In the genomic region with DNA sequence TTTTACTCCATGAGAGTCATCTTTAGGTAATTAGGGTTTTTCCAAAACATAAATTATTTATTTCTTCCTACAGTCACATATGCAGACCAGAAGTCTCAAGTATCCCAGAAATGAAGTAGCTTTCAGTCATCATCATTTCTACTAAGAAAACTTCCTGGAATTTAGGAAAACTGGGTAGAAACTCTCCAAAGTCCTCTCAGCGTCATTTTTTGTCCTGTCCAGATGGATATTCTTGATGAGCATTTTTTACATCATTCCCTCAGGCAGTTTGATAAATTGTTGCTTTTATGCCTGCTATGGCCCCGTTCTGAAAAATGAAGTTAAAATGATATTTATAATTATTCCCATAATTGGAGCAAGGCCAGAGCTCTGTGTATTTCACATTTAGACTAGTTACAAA, we compare ENCODE assay signal across 19 cellular contexts.
A peak's percentile ranks its signal among the peaks of the same experiment; 100 is the strongest.
DNase-seq lines count a peak whose midpoint lies in the region.
"Had no signal": no experiment of that assay in that cellular context is flagged by ENCODE, and none has a peak within 500 bp of the region (broad histone marks: within the 10 kb centered on the region; RNA-seq: fewer than 3 reads in every experiment).

No MANE protein-coding gene starts in this region.

- no CpG with 5 or more reads among the region's 2 CpGs for WGBS in trophoblast cell (ENCODE audit: extremely low coverage, insufficient coverage, insufficient read length)

- H3K4me3 ChIP-seq in trophoblast cell (ENCODE audit: low read depth, low read length), result no peak overlapping the region
- H3K4me3 ChIP-seq: HAP-1 had no signal

- H3K27me3 ChIP-seq in trophoblast cell (ENCODE audit: insufficient read depth, low read length), result no peaks in the 10 kb centered on the region
- H3K27me3 ChIP-seq: BE2C had no signal

- peak; percentile 10 for DNase-seq in AG20443 (ENCODE audit: low spot score)
- peak; percentile 9 for DNase-seq in GM04503 (ENCODE audit: low read depth)
- peak; percentile 23 for DNase-seq in epidermal melanocyte (ENCODE audit: insufficient read length, low spot score)
- DNase-seq in trophoblast cell, result peak; percentile 18 to 79
- DNase-seq in stimulated activated CD4-positive, alpha-beta T cell treated with anti-CD3 and anti-CD28 coated beads, Interleukin-12 subunit alpha, Interleukin-12 subunit beta, amount 100 ng/mL, for 4 hours, result no peak
- DNase-seq in NCI-H524 (lab: John Stamatoyannopoulos, UW), result no peak
- DNase-seq in HuH-7.5 (ENCODE audit: low spot score), result no peak
- DNase-seq: BE2C; Calu3; CD4-positive, alpha-beta memory T cell; DMS79; NCI-H1417; NCI-H2029; NCI-H2171; NCI-H510A; RPMI8226; SIG-M5 had no signal

- no peaks in the 10 kb centered on the region for H3K79me2 ChIP-seq in trophoblast cell (ENCODE audit: control insufficient read depth, insufficient read depth, low read length, poor library complexity)

- no peak overlapping the region for H4K12ac ChIP-seq in trophoblast cell (ENCODE audit: low read depth, low read length)

- no peak overlapping the region for H3K9ac ChIP-seq in trophoblast cell (ENCODE audit: low read length)

- no peak overlapping the region for H3K27ac ChIP-seq in trophoblast cell (ENCODE audit: low read depth, low read length)
- H3K27ac ChIP-seq: HL-60 had no signal

- no peak overlapping the region for H2AFZ ChIP-seq in trophoblast cell (ENCODE audit: insufficient read depth, low read length, poor library complexity)

- no peaks in the 10 kb centered on the region for H3K36me3 ChIP-seq in trophoblast cell (ENCODE audit: control insufficient read depth in 1 of 2, insufficient read depth in 2 of 2, low read length in 2 of 2)
- H3K36me3 ChIP-seq: BE2C, HAP-1 had no signal

- H3K23ac ChIP-seq in trophoblast cell (ENCODE audit: low read length), result no peak overlapping the region

- H4K91ac ChIP-seq in trophoblast cell (ENCODE audit: low read depth, low read length), result no peak overlapping the region

- no peak overlapping the region for H2BK12ac ChIP-seq in trophoblast cell (ENCODE audit: low read length)

- no peak overlapping the region for H3K14ac ChIP-seq in trophoblast cell (ENCODE audit: low read length)

- H3K18ac ChIP-seq in trophoblast cell (ENCODE audit: low read length), result no peak overlapping the region

- no peak overlapping the region for H4K8ac ChIP-seq in trophoblast cell (ENCODE audit: low read depth, low read length)

- H3K79me1 ChIP-seq in trophoblast cell (ENCODE audit: low read length), result peaks cover 2% of the 10 kb centered on the region

- no peak overlapping the region for H3K4ac ChIP-seq in trophoblast cell (ENCODE audit: low read depth, low read length)

- H3K4me2 ChIP-seq in trophoblast cell (ENCODE audit: low read length), result no peak overlapping the region

- no peak overlapping the region for H2BK5ac ChIP-seq in trophoblast cell (ENCODE audit: low read depth, low read length, poor library complexity)

- no peak overlapping the region for H2AK5ac ChIP-seq in trophoblast cell (ENCODE audit: low read length)

- no peak overlapping the region for H2BK120ac ChIP-seq in trophoblast cell (ENCODE audit: insufficient read depth, low read length, poor library complexity)

- no peaks in the 10 kb centered on the region for H3K4me1 ChIP-seq in trophoblast cell (ENCODE audit: control insufficient read depth in 1 of 2, insufficient read depth in 2 of 2, low read length in 2 of 2)
- H3K4me1 ChIP-seq: HAP-1 had no signal

- no peaks in the 10 kb centered on the region for H3K9me3 ChIP-seq in trophoblast cell (ENCODE audit: insufficient read depth, low read depth, low read length)
- H3K9me3 ChIP-seq: BE2C, HAP-1 had no signal

Comparison
In these comparisons a context has a peak if more than half of its experiments do, and no peak if none do; other contexts are left out.
1. DNase-seq: peak in AG20443 (single experiment), GM04503 (single experiment), epidermal melanocyte (single experiment) and trophoblast cell (2 of 2); none in stimulated activated CD4-positive, alpha-beta T cell treated with anti-CD3 and anti-CD28 coated beads, Interleukin-12 subunit alpha, Interleukin-12 subunit beta, amount 100 ng/mL, for 4 hours (single experiment), NCI-H524 (0 of 2) and HuH-7.5 (single experiment).